14 cellular contexts compared by ENCODE assay signal in the genomic region with DNA sequence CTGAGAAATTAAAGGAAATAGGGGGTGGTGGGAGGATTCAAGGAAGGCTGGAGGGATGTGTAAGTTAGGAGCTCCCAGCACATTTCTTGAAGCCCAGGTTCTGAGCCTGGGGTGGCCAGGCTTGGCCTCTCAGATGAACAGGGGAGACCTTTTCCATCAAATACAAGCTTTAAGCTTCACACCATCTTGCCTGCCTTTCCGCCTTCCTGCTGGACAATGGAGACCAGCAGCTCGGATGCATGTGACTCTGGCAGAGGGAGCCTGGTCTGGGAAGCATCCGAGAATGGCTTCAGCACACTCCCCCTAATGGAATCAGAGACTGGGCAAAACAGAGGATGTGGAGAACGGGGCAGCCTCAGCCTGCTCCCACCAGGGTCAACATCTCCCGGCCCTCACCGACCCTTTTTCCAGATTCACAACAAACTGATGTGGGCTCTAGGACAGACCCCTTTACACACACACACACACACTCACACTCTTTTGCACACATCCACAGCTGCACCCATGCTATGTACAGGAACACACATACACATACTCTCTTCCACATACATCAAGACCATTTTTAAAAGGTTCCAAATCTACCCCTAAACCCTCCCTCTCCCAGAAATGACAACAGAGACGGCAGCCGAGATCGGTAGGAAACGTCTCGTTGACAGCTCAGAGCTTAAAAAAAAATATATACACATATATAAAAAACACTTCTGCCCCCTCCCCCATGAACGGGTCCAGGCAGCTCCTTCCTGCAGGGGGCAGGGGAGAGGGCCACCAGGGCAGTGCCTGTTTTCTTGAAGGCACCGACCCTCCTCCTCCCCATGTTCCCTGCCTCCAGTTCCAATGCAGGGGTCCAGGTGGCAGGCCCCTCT. TPM values are rescaled to one million over a fixed set of nuclear protein-coding genes. Genes with fewer than 3 reads are reported as not detected.
A peak's percentile ranks its signal among the peaks of the same experiment; 100 is the strongest.
DNase-seq lines count a peak whose midpoint lies in the region; ATAC-seq and TF ChIP-seq lines count a peak whose summit lies in the region.
"Had no signal": no experiment of that assay in that cellular context is flagged by ENCODE, and none has a peak within 500 bp of the region (broad histone marks: within the 10 kb centered on the region; RNA-seq: fewer than 3 reads in every experiment).

No MANE protein-coding gene starts in this region.

- no peaks in the 10 kb centered on the region for H3K9me3 ChIP-seq in smooth muscle cell (replicated peaks; ENCODE audit: low read depth)
- no peaks in the 10 kb centered on the region for H3K9me3 ChIP-seq in left ventricle myocardium inferior (replicated peaks)
- H3K9me3 ChIP-seq: BLaER1 treated with 17β-estradiol and CSF1 and Interleukin-3, amounts not matched to agents 10 nM and 100 nM; colonic mucosa had no signal

- H3K36me3 ChIP-seq in smooth muscle cell (ENCODE audit: low read depth), result peaks cover 5% of the 10 kb centered on the region
- peaks cover 44% of the 10 kb centered on the region for H3K36me3 ChIP-seq in left ventricle myocardium inferior

- CTCF ChIA-PET in activated naive CD4-positive, alpha-beta T cell treated with anti-CD3 and anti-CD28 coated beads, Interleukin-2, amount 10 ng/mL, durations not matched to agents 7 days and 5 days (lab: Charles Lee), result interaction anchor here (0.7 to 2.4 kb wide), 6 partner anchors 9 to 139 kb away, joined by 3 to 9 read pairs (median 4); a partner anchor contains a TSS

- no peaks in the 10 kb centered on the region for H3K27me3 Mint-ChIP-seq in activated naive CD4-positive, alpha-beta T cell treated with anti-CD3 and anti-CD28 coated beads, Interleukin-2, amount 10 ng/mL, durations not matched to agents 7 days and 5 days

- no peaks in the 10 kb centered on the region for H3K79me2 ChIP-seq in smooth muscle cell (ENCODE audit: low read depth)

- no peak for ATAC-seq in GM18498 (IDR thresholded peaks at IDR 0.05; ENCODE audit: unreplicated experiment)
- ATAC-seq: Right ventricle myocardium inferior had no signal

- peak overlapping the region; percentile 35 for H3K27ac Mint-ChIP-seq in activated naive CD4-positive, alpha-beta T cell treated with anti-CD3 and anti-CD28 coated beads, Interleukin-2, amount 10 ng/mL, durations not matched to agents 7 days and 5 days

- peaks cover 34% of the 10 kb centered on the region for H3K36me3 Mint-ChIP-seq in activated naive CD4-positive, alpha-beta T cell treated with anti-CD3 and anti-CD28 coated beads, Interleukin-2, amount 10 ng/mL, durations not matched to agents 7 days and 5 days

- H3K4me3 Mint-ChIP-seq in activated naive CD4-positive, alpha-beta T cell treated with anti-CD3 and anti-CD28 coated beads, Interleukin-2, amount 10 ng/mL, durations not matched to agents 7 days and 5 days, result no peak overlapping the region

- intact Hi-C loops in left ventricle myocardium inferior (cut with micrococcal nuclease), result no loop called here

- H2AFZ ChIP-seq in smooth muscle cell (ENCODE audit: low read depth), result no peak overlapping the region

- 88% methylated on average over 13 of the region's 13 CpGs for WGBS in smooth muscle cell (ENCODE audit: low lambda C conversion rate)

- no peaks in the 10 kb centered on the region for H3K9me3 Mint-ChIP-seq in activated naive CD4-positive, alpha-beta T cell treated with anti-CD3 and anti-CD28 coated beads, Interleukin-2, amount 10 ng/mL, durations not matched to agents 7 days and 5 days

- H3K4me1 Mint-ChIP-seq in activated naive CD4-positive, alpha-beta T cell treated with anti-CD3 and anti-CD28 coated beads, Interleukin-2, amount 10 ng/mL, durations not matched to agents 7 days and 5 days, result peaks cover 53% of the 10 kb centered on the region

- H3K27me3 ChIP-seq in smooth muscle cell (ENCODE audit: low read depth) (no peaks in the 10 kb centered on the region), left ventricle myocardium inferior (ENCODE audit: low read depth) (no peaks in the 10 kb centered on the region)
- H3K27me3 ChIP-seq: BLaER1 treated with 17β-estradiol and CSF1 and Interleukin-3, amounts not matched to agents 10 nM and 100 nM; colonic mucosa had no signal

- H3K4me3 ChIP-seq in epithelial cell of esophagus (ENCODE audit: low read length) (no peak overlapping the region), smooth muscle cell (no peak overlapping the region), left ventricle myocardium inferior (no peak overlapping the region)
- H3K4me3 ChIP-seq: BLaER1 treated with 17β-estradiol and CSF1 and Interleukin-3, amounts not matched to agents 10 nM and 100 nM; colonic mucosa had no signal

- H3K4me1 ChIP-seq in smooth muscle cell (ENCODE audit: low read depth), result peaks cover 4% of the 10 kb centered on the region
- peaks cover 25% of the 10 kb centered on the region for H3K4me1 ChIP-seq in left ventricle myocardium inferior

- no peak for DNase-seq in activated naive CD4-positive, alpha-beta T cell treated with anti-CD3 and anti-CD28 coated beads, Interleukin-2, amount 10 ng/mL, durations not matched to agents 7 days and 5 days
- no peak for DNase-seq in activated naive CD4-positive, alpha-beta T cell (lab: John Stamatoyannopoulos, UW)
- DNase-seq in epithelial cell of esophagus (ENCODE audit: low read depth) (no peak), smooth muscle cell (lab: John Stamatoyannopoulos, UW; ENCODE audit: unreplicated experiment) (no peak), left ventricle myocardium inferior (no peak)
- DNase-seq in central memory CD4-positive, alpha-beta T cell, result no peak
- DNase-seq: colonic mucosa, GOT3, hippocampal formation, NCI-H1694 treated with DMSO at 0.1 percent for 48 hours had no signal

- TF ChIP-seq CTCF in epithelial cell of esophagus (IDR thresholded peaks at IDR 0.05; ENCODE audit: insufficient read depth, low read depth, low read length, missing control alignments) (peak; percentile 26), smooth muscle cell (IDR thresholded peaks at IDR 0.05; ENCODE audit: borderline replicate concordance, insufficient read depth, poor library complexity, severe bottlenecking) (peak; percentile 23), left ventricle myocardium inferior (IDR thresholded peaks at IDR 0.05; ENCODE audit: borderline replicate concordance) (no peak)

- H4K20me1 ChIP-seq in smooth muscle cell (ENCODE audit: low read depth), result peaks cover 15% of the 10 kb centered on the region

- H3K4me2 ChIP-seq in smooth muscle cell, result no peak overlapping the region
- H3K4me2 ChIP-seq: BLaER1 treated with 17β-estradiol and CSF1 and Interleukin-3, amounts not matched to agents 10 nM and 100 nM had no signal

- H3F3A ChIP-seq in smooth muscle cell (ENCODE audit: low read depth), result peaks cover 17% of the 10 kb centered on the region

- no peak overlapping the region for H3K27ac ChIP-seq in smooth muscle cell (ENCODE audit: low read depth)
- H3K27ac ChIP-seq in left ventricle myocardium inferior (replicated peaks), result no peak overlapping the region
- H3K27ac ChIP-seq: colonic mucosa had no signal

- no peak overlapping the region for H3K9ac ChIP-seq in smooth muscle cell (ENCODE audit: low read depth)

TF ChIP-seq in PFSK-1, 5 proteins besides CTCF, POLR2A, EP300 and RAD21:
- TF ChIP-seq SIN3A (IDR thresholded peaks at IDR 0.05; ENCODE audit: borderline replicate concordance, insufficient read depth, low read length), result 0 out of 2 replicates have a peak, but pooled peaks have one; percentile 22
- TF ChIP-seq, protein P1, sequence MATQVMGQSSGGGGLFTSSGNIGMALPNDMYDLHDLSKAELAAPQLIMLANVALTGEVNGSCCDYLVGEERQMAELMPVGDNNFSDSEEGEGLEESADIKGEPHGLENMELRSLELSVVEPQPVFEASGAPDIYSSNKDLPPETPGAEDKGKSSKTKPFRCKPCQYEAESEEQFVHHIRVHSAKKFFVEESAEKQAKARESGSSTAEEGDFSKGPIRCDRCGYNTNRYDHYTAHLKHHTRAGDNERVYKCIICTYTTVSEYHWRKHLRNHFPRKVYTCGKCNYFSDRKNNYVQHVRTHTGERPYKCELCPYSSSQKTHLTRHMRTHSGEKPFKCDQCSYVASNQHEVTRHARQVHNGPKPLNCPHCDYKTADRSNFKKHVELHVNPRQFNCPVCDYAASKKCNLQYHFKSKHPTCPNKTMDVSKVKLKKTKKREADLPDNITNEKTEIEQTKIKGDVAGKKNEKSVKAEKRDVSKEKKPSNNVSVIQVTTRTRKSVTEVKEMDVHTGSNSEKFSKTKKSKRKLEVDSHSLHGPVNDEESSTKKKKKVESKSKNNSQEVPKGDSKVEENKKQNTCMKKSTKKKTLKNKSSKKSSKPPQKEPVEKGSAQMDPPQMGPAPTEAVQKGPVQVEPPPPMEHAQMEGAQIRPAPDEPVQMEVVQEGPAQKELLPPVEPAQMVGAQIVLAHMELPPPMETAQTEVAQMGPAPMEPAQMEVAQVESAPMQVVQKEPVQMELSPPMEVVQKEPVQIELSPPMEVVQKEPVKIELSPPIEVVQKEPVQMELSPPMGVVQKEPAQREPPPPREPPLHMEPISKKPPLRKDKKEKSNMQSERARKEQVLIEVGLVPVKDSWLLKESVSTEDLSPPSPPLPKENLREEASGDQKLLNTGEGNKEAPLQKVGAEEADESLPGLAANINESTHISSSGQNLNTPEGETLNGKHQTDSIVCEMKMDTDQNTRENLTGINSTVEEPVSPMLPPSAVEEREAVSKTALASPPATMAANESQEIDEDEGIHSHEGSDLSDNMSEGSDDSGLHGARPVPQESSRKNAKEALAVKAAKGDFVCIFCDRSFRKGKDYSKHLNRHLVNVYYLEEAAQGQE (IDR thresholded peaks at IDR 0.05; ENCODE audit: insufficient read depth in 1 of 2, low read depth in 2 of 2, low read length in 2 of 2), result no peak

RNA-seq across cellular contexts. Expression of a gene that starts 6.5 kb away (rescaled TPM):
- polyA plus RNA-seq in PFSK-1 (2012; ENCODE audit: insufficient read length, low read depth), result 107 TPM
- 54.0 and 61.1 TPM in 2 replicates for total RNA-seq in smooth muscle cell
- polyA plus RNA-seq in smooth muscle cell, result 24.3 and 29.1 TPM in 2 replicates
- 28.7 TPM for total RNA-seq in left ventricle myocardium inferior

RNA-seq across cellular contexts. Expression of a gene that starts 13.3 kb away (rescaled TPM):
- 69.6 TPM for polyA plus RNA-seq in PFSK-1 (2012; ENCODE audit: insufficient read length, low read depth)
- 18.2 and 28.4 TPM in 2 replicates for total RNA-seq in smooth muscle cell
- polyA plus RNA-seq in smooth muscle cell, result 22.1 and 29.2 TPM in 2 replicates
- total RNA-seq in left ventricle myocardium inferior, result 53.9 TPM

RNA-seq across cellular contexts. Expression of a gene that starts 19.4 kb away (rescaled TPM):
- 38.9 TPM for polyA plus RNA-seq in PFSK-1 (2012; ENCODE audit: insufficient read length, low read depth)
- 26.4 and 28.5 TPM in 2 replicates for total RNA-seq in smooth muscle cell
- polyA plus RNA-seq in smooth muscle cell, result 35.8 and 39.2 TPM in 2 replicates
- 20.9 TPM for total RNA-seq in left ventricle myocardium inferior

RNA-seq across cellular contexts. Expression of a gene that starts 35.7 kb away (rescaled TPM):
- polyA plus RNA-seq in PFSK-1 (2012; ENCODE audit: insufficient read length, low read depth), result 1.6 TPM
- total RNA-seq in smooth muscle cell, result 0.09 TPM in 1 of 2 replicates, not detected in the other
- 0.28 and 0.35 TPM in 2 replicates for polyA plus RNA-seq in smooth muscle cell
- 12.9 TPM for total RNA-seq in left ventricle myocardium inferior
